10 cellular contexts compared by ENCODE assay signal in genomic region chr5:59597690-59598546, GRCh38.
DNase-seq lines count a peak whose midpoint lies in the region; ATAC-seq and TF ChIP-seq lines count a peak whose summit lies in the region.
"Had no signal": no experiment of that assay in that cellular context is flagged by ENCODE, and none has a peak within 500 bp of the region (broad histone marks: within the 10 kb centered on the region; RNA-seq: fewer than 3 reads in every experiment).

No MANE protein-coding gene starts in this region.

- H3K27me3 Mint-ChIP-seq in type B pancreatic cell, result no peaks in the 10 kb centered on the region

- H3K27me3 ChIP-seq in cardiac muscle cell (no peaks in the 10 kb centered on the region), left lung (no peaks in the 10 kb centered on the region)

- H3K9me3 Mint-ChIP-seq in type B pancreatic cell, result no peaks in the 10 kb centered on the region

- TF ChIP-seq CTCF in cardiac muscle cell (IDR thresholded peaks at IDR 0.05; ENCODE audit: low read depth, low read length) (no peak), left lung (IDR thresholded peaks at IDR 0.05) (no peak), type B pancreatic cell (conservative IDR thresholded peaks at IDR 0.05) (no peak)

- ATAC-seq in Right ventricle myocardium superior (ENCODE audit: poor library complexity) (no peak), left lung (peak; percentile 15), left lobe of liver (no peak)

- intact Hi-C loops in Right ventricle myocardium superior (cut with DNase I), result no loop called here
- intact Hi-C loops in left lung (cut with DNase I), result no loop called here

- H3K4me3 ChIP-seq in cardiac muscle cell, result no peak overlapping the region
- peak overlapping the region; percentile 6 to 7 for H3K4me3 ChIP-seq in left lung

- H3K4me1 Mint-ChIP-seq in type B pancreatic cell (ENCODE audit: unreplicated experiment), result peaks cover 41% of the 10 kb centered on the region

- no peaks in the 10 kb centered on the region for H3K9me3 ChIP-seq in cardiac muscle cell (ENCODE audit: low read depth)
- no peaks in the 10 kb centered on the region for H3K9me3 ChIP-seq in left lung

- H3K36me3 ChIP-seq in cardiac muscle cell (no peaks in the 10 kb centered on the region), left lung (no peaks in the 10 kb centered on the region)

- H3K4me1 ChIP-seq in cardiac muscle cell (ENCODE audit: low read depth), result peaks cover 8% of the 10 kb centered on the region
- H3K4me1 ChIP-seq in left lung, result peaks cover 0 to 22% of the 10 kb centered on the region in 2 donors

- peak overlapping the region; percentile 46 for H3K27ac Mint-ChIP-seq in type B pancreatic cell

- peak overlapping the region; percentile 29 for H3K27ac ChIP-seq in cardiac muscle cell
- H3K27ac ChIP-seq in left lung, result peak overlapping the region in 1 of 2 donors; percentile 3

- in situ Hi-C loops in SK-MEL-5 (cut with HindIII; ENCODE audit: low pct_unique_long_range_greater_than_20kb, low sequenced_read_pairs), result no loop called here

- H3K36me3 Mint-ChIP-seq in type B pancreatic cell, result peaks cover 9% of the 10 kb centered on the region

- DNase-seq in cardiac muscle cell (ENCODE audit: low read depth in 1 of 2, low spot score in 1 of 2) (no peak), Right ventricle myocardium superior (no peak), SK-MEL-5 (ENCODE audit: low read depth, low spot score) (peak; percentile 30), left lung (no peak), type B pancreatic cell (ENCODE audit: extremely low spot score, unreplicated experiment) (no peak), DMS79 treated with DMSO at 0.1 percent for 48 hours (lab: John Stamatoyannopoulos, UW) (no peak), left lobe of liver (ENCODE audit: low spot score) (no peak)
- DNase-seq in NK-92 treated with Interleukin-12 subunit alpha and Interleukin-12 subunit beta, amount 100 ng/mL, for 24 hours (lab: John Stamatoyannopoulos, UW), result no peak
- DNase-seq: NCI-H2171 treated with DMSO at 0.1 percent for 48 hours; stimulated activated CD4-positive, alpha-beta T cell treated with anti-CD3 and anti-CD28 coated beads, Interleukin-2, amount 100 ng/mL, for 48 hours had no signal

- peak overlapping the region; percentile 73 for H3K4me3 Mint-ChIP-seq in type B pancreatic cell
